In the genomic region with DNA sequence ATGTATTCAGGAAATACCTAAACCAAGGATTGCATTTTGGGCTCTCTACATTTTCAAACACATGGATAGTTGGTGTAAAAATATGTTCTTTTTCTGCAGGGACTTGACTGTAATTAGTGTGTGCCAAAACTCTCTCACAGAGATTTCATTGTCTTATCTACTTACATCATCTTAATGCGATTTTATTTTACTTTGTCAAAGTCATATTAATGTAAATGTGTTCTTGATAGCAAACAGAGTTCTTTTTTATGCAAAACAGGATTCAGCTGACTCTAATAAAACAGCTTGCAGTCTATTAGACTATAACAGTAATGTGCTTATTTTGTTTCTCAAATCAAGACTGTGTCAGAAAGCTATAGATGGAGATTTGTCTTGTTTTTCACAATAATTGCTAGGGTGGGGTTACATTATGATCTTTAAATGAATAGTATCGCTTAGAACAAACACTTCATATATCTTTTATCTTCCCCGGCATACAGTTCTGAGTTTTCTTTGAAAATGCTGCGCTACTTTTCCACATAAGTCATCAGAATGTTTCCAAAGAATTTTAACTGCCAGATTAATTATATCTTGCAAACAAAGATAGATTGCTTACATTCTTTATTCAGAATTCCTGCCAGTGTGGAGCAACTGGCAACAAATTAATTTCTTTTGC, we compare ENCODE assay signal across 1 cellular context.
TF ChIP-seq lines count a peak whose summit lies in the region.

No MANE protein-coding gene starts in this region.

TF ChIP-seq in HEK293, 187 proteins besides CTCF, POLR2A, EP300 and RAD21 (continued from another document):
- TF ChIP-seq ZBTB10 (tag by site-specific recombination; IDR thresholded peaks at IDR 0.05) (no peak), SP2 (tag by site-specific recombination; IDR thresholded peaks at IDR 0.05) (no peak), KLF10 (tag by site-specific recombination; IDR thresholded peaks at IDR 0.05) (peak; percentile 25; the same call in 1 of the 2 replicates), ZNF785 (tag by site-specific recombination; IDR thresholded peaks at IDR 0.05) (no peak), TSHZ1 (tag by site-specific recombination; IDR thresholded peaks at IDR 0.05; ENCODE audit: borderline replicate concordance) (0 out of 2 replicates have a peak, but pooled peaks have one; percentile 7), ZNF664 (tag by site-specific recombination; IDR thresholded peaks at IDR 0.05) (peak; percentile 73; the same call in 1 of the 2 replicates), ZBTB17 (tag by site-specific recombination; IDR thresholded peaks at IDR 0.05) (peak; percentile 67), GLI4 (tag by site-specific recombination; IDR thresholded peaks at IDR 0.05) (no peak), BCL11A (tag by site-specific recombination; IDR thresholded peaks at IDR 0.05; ENCODE audit: low read depth) (peak; percentile 40; the same call in 1 of the 2 replicates), ZNF843 (tag by site-specific recombination; IDR thresholded peaks at IDR 0.05) (0 out of 2 replicates have a peak, but pooled peaks have one; percentile 58), ZNF670 (tag by site-specific recombination; IDR thresholded peaks at IDR 0.05; ENCODE audit: low read depth) (no peak), ZEB2 (tag by site-specific recombination; IDR thresholded peaks at IDR 0.05) (peak; percentile 28; the same call in 1 of the 2 replicates), IKZF3 (tag by site-specific recombination; IDR thresholded peaks at IDR 0.05) (peak; percentile 60), SP7 (tag by site-specific recombination; IDR thresholded peaks at IDR 0.05) (peak; percentile 93), ZNF530 (tag by site-specific recombination; IDR thresholded peaks at IDR 0.05; ENCODE audit: low read depth) (no peak), ZNF629 (tag by site-specific recombination; IDR thresholded peaks at IDR 0.05) (peak; percentile 26), ZNF518A (tag by site-specific recombination; conservative IDR thresholded peaks at IDR 0.05; ENCODE audit: low read depth) (no peak), ZNF394 (tag by site-specific recombination; IDR thresholded peaks at IDR 0.05; ENCODE audit: borderline replicate concordance) (no peak), ZFP41 (tag by site-specific recombination; IDR thresholded peaks at IDR 0.05; ENCODE audit: borderline replicate concordance) (no peak), ZNF701 (tag by site-specific recombination; IDR thresholded peaks at IDR 0.05) (no peak), OSR2 (tag by site-specific recombination; IDR thresholded peaks at IDR 0.05) (peak; percentile 66), PRDM6 (tag by site-specific recombination; IDR thresholded peaks at IDR 0.05) (peak; percentile 95)
- TF ChIP-seq, protein P1, sequence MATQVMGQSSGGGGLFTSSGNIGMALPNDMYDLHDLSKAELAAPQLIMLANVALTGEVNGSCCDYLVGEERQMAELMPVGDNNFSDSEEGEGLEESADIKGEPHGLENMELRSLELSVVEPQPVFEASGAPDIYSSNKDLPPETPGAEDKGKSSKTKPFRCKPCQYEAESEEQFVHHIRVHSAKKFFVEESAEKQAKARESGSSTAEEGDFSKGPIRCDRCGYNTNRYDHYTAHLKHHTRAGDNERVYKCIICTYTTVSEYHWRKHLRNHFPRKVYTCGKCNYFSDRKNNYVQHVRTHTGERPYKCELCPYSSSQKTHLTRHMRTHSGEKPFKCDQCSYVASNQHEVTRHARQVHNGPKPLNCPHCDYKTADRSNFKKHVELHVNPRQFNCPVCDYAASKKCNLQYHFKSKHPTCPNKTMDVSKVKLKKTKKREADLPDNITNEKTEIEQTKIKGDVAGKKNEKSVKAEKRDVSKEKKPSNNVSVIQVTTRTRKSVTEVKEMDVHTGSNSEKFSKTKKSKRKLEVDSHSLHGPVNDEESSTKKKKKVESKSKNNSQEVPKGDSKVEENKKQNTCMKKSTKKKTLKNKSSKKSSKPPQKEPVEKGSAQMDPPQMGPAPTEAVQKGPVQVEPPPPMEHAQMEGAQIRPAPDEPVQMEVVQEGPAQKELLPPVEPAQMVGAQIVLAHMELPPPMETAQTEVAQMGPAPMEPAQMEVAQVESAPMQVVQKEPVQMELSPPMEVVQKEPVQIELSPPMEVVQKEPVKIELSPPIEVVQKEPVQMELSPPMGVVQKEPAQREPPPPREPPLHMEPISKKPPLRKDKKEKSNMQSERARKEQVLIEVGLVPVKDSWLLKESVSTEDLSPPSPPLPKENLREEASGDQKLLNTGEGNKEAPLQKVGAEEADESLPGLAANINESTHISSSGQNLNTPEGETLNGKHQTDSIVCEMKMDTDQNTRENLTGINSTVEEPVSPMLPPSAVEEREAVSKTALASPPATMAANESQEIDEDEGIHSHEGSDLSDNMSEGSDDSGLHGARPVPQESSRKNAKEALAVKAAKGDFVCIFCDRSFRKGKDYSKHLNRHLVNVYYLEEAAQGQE (tag by site-specific recombination; IDR thresholded peaks at IDR 0.05): no peak
- TF ChIP-seq, protein P2, sequence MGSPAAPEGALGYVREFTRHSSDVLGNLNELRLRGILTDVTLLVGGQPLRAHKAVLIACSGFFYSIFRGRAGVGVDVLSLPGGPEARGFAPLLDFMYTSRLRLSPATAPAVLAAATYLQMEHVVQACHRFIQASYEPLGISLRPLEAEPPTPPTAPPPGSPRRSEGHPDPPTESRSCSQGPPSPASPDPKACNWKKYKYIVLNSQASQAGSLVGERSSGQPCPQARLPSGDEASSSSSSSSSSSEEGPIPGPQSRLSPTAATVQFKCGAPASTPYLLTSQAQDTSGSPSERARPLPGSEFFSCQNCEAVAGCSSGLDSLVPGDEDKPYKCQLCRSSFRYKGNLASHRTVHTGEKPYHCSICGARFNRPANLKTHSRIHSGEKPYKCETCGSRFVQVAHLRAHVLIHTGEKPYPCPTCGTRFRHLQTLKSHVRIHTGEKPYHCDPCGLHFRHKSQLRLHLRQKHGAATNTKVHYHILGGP (tag by site-specific recombination; IDR thresholded peaks at IDR 0.05): no peak
